Comparison of ENCODE assay signal across 7 cellular contexts in the genomic region with DNA sequence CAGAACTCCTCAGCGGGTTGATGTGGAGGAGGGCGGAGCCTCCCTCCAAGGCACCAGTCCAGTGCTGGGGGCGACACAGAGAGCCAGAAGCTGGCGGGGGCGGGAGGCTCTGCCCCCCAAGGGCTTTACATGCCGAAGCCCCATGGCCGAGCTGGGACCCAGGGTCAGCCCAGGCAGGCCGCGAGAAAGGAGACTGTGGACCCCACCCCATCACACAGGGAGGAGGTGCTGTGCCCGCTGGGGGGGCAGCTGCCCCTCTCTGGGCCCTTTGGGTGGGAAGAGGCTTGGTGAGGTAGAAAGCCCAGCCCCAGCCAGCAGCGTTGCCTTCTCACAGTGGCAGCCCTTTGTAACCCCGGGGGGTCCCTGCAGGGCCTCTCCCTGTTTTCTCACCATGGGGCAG.
DNase-seq lines count a peak whose midpoint lies in the region; TF ChIP-seq lines count a peak whose summit lies in the region.
"Not testable (repeated sequence)": the region's sequence is repeated elsewhere in the genome, so short reads cannot be mapped to it uniquely, and the experiment has no call there.

No MANE protein-coding gene starts in this region.

- CTCF ChIA-PET in BJ (lab: Yijun Ruan, JAX), result not testable (repeated sequence)

- H2AFZ ChIP-seq in mesenchymal stem cell (ENCODE audit: low read depth, low read length), result not testable (repeated sequence)

- no CpG with 5 or more reads among the region's 12 CpGs for WGBS in mesenchymal stem cell
- WGBS in suprapubic skin, result no CpG with 5 or more reads among the region's 12 CpGs

- H3K9me3 ChIP-seq in adipocyte (ENCODE audit: control insufficient read depth, low read length); breast epithelium; left ventricle myocardium inferior (replicated peaks); mesenchymal stem cell (ENCODE audit: control insufficient read depth, low read length); suprapubic skin: not testable (repeated sequence)

- H2AK5ac ChIP-seq in mesenchymal stem cell (ENCODE audit: low read length, severe bottlenecking), result not testable (repeated sequence)

- not testable (repeated sequence) for H2BK15ac ChIP-seq in mesenchymal stem cell (ENCODE audit: low read depth, poor library complexity, severe bottlenecking)

- not testable (repeated sequence) for H3K79me1 ChIP-seq in mesenchymal stem cell (replicated peaks; ENCODE audit: low read length, poor library complexity, severe bottlenecking)

- POLR2A ChIA-PET in BJ (lab: Charles Lee), result not testable (repeated sequence)

- not testable (repeated sequence) for TF ChIP-seq CTCF in BJ (IDR thresholded peaks at IDR 0.05; ENCODE audit: insufficient read depth, low read depth, low read length); breast epithelium (IDR thresholded peaks at IDR 0.05); fibroblast of mammary gland (conservative IDR thresholded peaks at IDR 0.05; ENCODE audit: control insufficient read depth, insufficient read depth, low read depth, low read length); left ventricle myocardium inferior (IDR thresholded peaks at IDR 0.05; ENCODE audit: borderline replicate concordance); suprapubic skin (IDR thresholded peaks at IDR 0.05)

- TF ChIP-seq EP300 in suprapubic skin (IDR thresholded peaks at IDR 0.05), result not testable (repeated sequence)

- H3K23ac ChIP-seq in mesenchymal stem cell (ENCODE audit: low read length in 2 of 2), result not testable (repeated sequence)

- H3K4me3 ChIP-seq in BJ (ENCODE audit: low read depth, low read length), result peak overlapping the region; percentile 19; the same call in 1 of the 2 replicates
- not testable (repeated sequence) for H3K4me3 ChIP-seq in adipocyte (ENCODE audit: low read length)
- peak overlapping the region; percentile 32 to 47 (median 32) for H3K4me3 ChIP-seq in breast epithelium
- H3K4me3 ChIP-seq in fibroblast of mammary gland (ENCODE audit: control insufficient read depth, low read depth, low read length), result peak overlapping the region; percentile 27
- peak overlapping the region; percentile 43 for H3K4me3 ChIP-seq in left ventricle myocardium inferior
- peak overlapping the region in 1 of 2 experiments; percentile 64 for H3K4me3 ChIP-seq in mesenchymal stem cell (ENCODE audit: insufficient read depth in 1 of 2, low read depth in 1 of 2, low read length in 2 of 2)
- H3K4me3 ChIP-seq in suprapubic skin, result peak overlapping the region; percentile 22

- not testable (repeated sequence) for H3K36me3 ChIP-seq in BJ (ENCODE audit: control insufficient read depth, insufficient read depth, low read length); adipocyte (ENCODE audit: control insufficient read depth, insufficient read depth, low read length, severe bottlenecking); breast epithelium; left ventricle myocardium inferior; mesenchymal stem cell (ENCODE audit: control insufficient read depth in 1 of 2, insufficient read depth in 2 of 2, low read depth in 1 of 2, low read length in 2 of 2); suprapubic skin

- not testable (repeated sequence) for H2BK5ac ChIP-seq in mesenchymal stem cell (ENCODE audit: low read depth, low read length, poor library complexity, severe bottlenecking)

- H3K4me1 ChIP-seq in adipocyte (ENCODE audit: control insufficient read depth, insufficient read depth, low read length); breast epithelium; left ventricle myocardium inferior; mesenchymal stem cell (ENCODE audit: control insufficient read depth, insufficient read depth, low read depth, low read length); suprapubic skin: not testable (repeated sequence)

- H3K18ac ChIP-seq in mesenchymal stem cell (ENCODE audit: low read depth in 1 of 2, low read length in 2 of 2), result not testable (repeated sequence)

- H3K14ac ChIP-seq in mesenchymal stem cell (ENCODE audit: low read length in 2 of 2), result not testable (repeated sequence)

- DNase-seq in BJ (ENCODE audit: low read depth); adipocyte (ENCODE audit: low read depth); breast epithelium (ENCODE audit: low spot score in 2 of 2); fibroblast of mammary gland (ENCODE audit: low read depth); left ventricle myocardium inferior; mesenchymal stem cell: not testable (repeated sequence)
- DNase-seq in suprapubic skin (ENCODE audit: low spot score in 2 of 2), result peak in 1 of 2 donors; percentile 20

- H4K8ac ChIP-seq in mesenchymal stem cell (ENCODE audit: low read length), result not testable (repeated sequence)

- H3K27me3 ChIP-seq in BJ (ENCODE audit: control insufficient read depth, insufficient read depth, low read length); adipocyte (replicated peaks; ENCODE audit: control insufficient read depth, insufficient read depth, low read length); breast epithelium; left ventricle myocardium inferior (ENCODE audit: low read depth); mesenchymal stem cell (ENCODE audit: control insufficient read depth in 1 of 2, insufficient read depth in 1 of 2, low read length in 2 of 2); suprapubic skin: not testable (repeated sequence)

- not testable (repeated sequence) for H2BK120ac ChIP-seq in mesenchymal stem cell (ENCODE audit: low read depth, low read length)

- not testable (repeated sequence) for H3K27ac ChIP-seq in breast epithelium; left ventricle myocardium inferior (replicated peaks); mesenchymal stem cell (ENCODE audit: low read length, poor library complexity, severe bottlenecking); suprapubic skin

- intact Hi-C loops in breast epithelium (cut with DNase I; ENCODE audit: low total_unique reads); left ventricle myocardium inferior (cut with micrococcal nuclease): not testable (repeated sequence)

- H2BK12ac ChIP-seq in mesenchymal stem cell (ENCODE audit: low read length in 2 of 2), result not testable (repeated sequence)

- H3K4me2 ChIP-seq in mesenchymal stem cell (ENCODE audit: low read length, poor library complexity, severe bottlenecking), result peak overlapping the region; percentile 53

- not testable (repeated sequence) for H4K91ac ChIP-seq in mesenchymal stem cell (ENCODE audit: low read length)

- H3K9ac ChIP-seq in adipocyte (ENCODE audit: low read length), result peak overlapping the region; percentile 49
- H3K9ac ChIP-seq in mesenchymal stem cell (ENCODE audit: low read length), result not testable (repeated sequence)

- not testable (repeated sequence) for H3K4ac ChIP-seq in mesenchymal stem cell (ENCODE audit: low read depth in 1 of 2, low read length in 2 of 2)

- TF ChIP-seq POLR2A in breast epithelium (IDR thresholded peaks at IDR 0.05); suprapubic skin (IDR thresholded peaks at IDR 0.05): not testable (repeated sequence)
